In the genomic region with DNA sequence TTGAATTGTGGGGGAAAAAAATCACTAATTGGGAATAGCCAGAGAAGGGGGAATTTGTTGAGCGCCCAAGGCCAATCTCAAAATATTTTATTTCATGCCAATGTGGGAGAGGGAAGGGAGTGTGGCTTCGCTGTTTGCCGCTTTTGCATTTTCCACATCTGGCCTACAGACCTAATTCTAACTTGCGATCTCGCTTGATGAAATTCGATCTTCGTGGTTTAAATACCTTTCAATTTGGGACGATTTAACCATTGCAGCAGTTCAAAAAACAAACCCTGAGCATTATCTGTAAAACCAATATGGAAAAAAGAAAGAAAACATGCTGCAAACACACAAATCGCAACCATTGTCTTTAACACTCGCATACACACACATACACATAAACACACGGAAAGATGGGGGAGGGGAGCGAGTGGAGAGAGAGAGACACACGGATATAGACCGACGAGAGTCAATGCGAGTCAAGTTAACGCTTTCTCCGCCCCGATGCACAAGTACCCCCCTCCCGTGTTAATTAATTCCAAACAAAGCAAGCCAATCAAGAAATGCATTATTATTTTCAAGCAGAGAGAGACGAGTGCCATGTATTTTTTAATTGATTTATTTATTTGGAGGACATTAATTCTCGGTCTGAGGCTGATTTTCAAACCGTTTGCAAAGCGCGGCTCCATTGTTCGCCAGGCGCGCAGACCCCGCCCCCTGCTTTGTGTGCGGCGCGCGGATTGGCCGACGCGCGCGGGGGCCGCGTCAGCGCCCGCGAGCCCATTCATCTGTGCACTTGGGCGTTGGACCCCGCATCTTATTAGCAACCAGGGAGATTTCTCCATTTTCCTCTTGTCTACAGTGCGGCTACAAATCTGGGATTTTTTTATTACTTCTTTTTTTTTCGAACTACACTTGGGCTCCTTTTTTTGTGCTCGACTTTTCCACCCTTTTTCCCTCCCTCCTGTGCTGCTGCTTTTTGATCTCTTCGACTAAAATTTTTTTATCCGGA, we compare ENCODE assay signal across 8 cellular contexts. TPM values are rescaled to one million over a fixed set of nuclear protein-coding genes. Genes with fewer than 3 reads are reported as not detected.
DNase-seq lines count a peak whose midpoint lies in the region; ATAC-seq and TF ChIP-seq lines count a peak whose summit lies in the region.

A gene with protein sequence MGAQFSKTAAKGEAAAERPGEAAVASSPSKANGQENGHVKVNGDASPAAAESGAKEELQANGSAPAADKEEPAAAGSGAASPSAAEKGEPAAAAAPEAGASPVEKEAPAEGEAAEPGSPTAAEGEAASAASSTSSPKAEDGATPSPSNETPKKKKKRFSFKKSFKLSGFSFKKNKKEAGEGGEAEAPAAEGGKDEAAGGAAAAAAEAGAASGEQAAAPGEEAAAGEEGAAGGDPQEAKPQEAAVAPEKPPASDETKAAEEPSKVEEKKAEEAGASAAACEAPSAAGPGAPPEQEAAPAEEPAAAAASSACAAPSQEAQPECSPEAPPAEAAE (plus strand): TSS at position 775 of the 994 bp plus-strand sequence. CDS start 401 bp downstream, outside the sequence.

- H3K36me3 ChIP-seq in effector memory CD4-positive, alpha-beta T cell (ENCODE audit: control insufficient read depth, insufficient read depth, low read length) = no peaks in the 10 kb centered on the region
- peaks cover 0 to 5% of the 10 kb centered on the region in 2 donors for H3K36me3 ChIP-seq in left lung

- no peak for TF ChIP-seq CTCF in left lung (IDR thresholded peaks at IDR 0.05)

- no peak within 1 kb of the TSS for H3K27ac ChIP-seq in effector memory CD4-positive, alpha-beta T cell (ENCODE audit: insufficient read depth, low read length, poor library complexity, severe bottlenecking)
- peak within 1 kb of the TSS; percentile 97 to 98 for H3K27ac ChIP-seq in left lung

- H3K4me1 ChIP-seq in effector memory CD4-positive, alpha-beta T cell (ENCODE audit: control insufficient read depth, insufficient read depth, low read length, poor library complexity, severe bottlenecking) = peaks cover 34% of the 10 kb centered on the region
- H3K4me1 ChIP-seq in left lung = peaks cover 0 to 40% of the 10 kb centered on the region in 2 donors

- intact Hi-C loops in left lung (cut with DNase I) = no loop called here

- H3K9me3 ChIP-seq in effector memory CD4-positive, alpha-beta T cell (ENCODE audit: control insufficient read depth, low read length) = no peaks in the 10 kb centered on the region
- H3K9me3 ChIP-seq in left lung = no peaks in the 10 kb centered on the region

- peak; percentile 91 for DNase-seq in AG20443 (ENCODE audit: low spot score)
- peak; percentile 84 to 85 for DNase-seq in NCI-H1930 (lab: John Stamatoyannopoulos, UW)
- peak; percentile 62 for DNase-seq in T1000 (lab: John Stamatoyannopoulos, UW)
- DNase-seq in effector memory CD4-positive, alpha-beta T cell = no peak
- peak; percentile 82 to 91 for DNase-seq in left lung
- DNase-seq in stimulated activated naive CD8-positive, alpha-beta T cell treated with anti-CD3 and anti-CD28 coated beads, Interleukin-15, Interleukin-2, amounts not matched to agents 100 U/mL and 50 U/mL, for 24 hours = peak; percentile 64

- peaks cover 36% of the 10 kb centered on the region for H3K27me3 ChIP-seq in effector memory CD4-positive, alpha-beta T cell (replicated peaks; ENCODE audit: control insufficient read depth, insufficient read depth, low read length, poor library complexity, severe bottlenecking)
- peaks cover 0 to 49% of the 10 kb centered on the region in 2 donors for H3K27me3 ChIP-seq in left lung

- peak; percentile 30 for ATAC-seq in GM18519 (IDR thresholded peaks at IDR 0.05; ENCODE audit: low FRiP score, unreplicated experiment)
- ATAC-seq in HG02938 (IDR thresholded peaks at IDR 0.05; ENCODE audit: unreplicated experiment) = peak; percentile 31
- ATAC-seq in left lung = peak; percentile 74
- ATAC-seq in stimulated activated naive CD8-positive, alpha-beta T cell treated with anti-CD3 and anti-CD28 coated beads, Interleukin-15, Interleukin-2, amounts not matched to agents 100 U/mL and 50 U/mL, for 24 hours = no peak

- peak within 1 kb of the TSS; percentile 45 for H3K4me3 ChIP-seq in effector memory CD4-positive, alpha-beta T cell (ENCODE audit: insufficient read depth, low read depth, low read length, poor library complexity, severe bottlenecking)
- H3K4me3 ChIP-seq in left lung = peak within 1 kb of the TSS; percentile 73 to 82

RNA-seq across cellular contexts. Expression of the gene that starts here (rescaled TPM):
- 100 to 1,000 TPM; 102 to 118 TPM for total RNA-seq in left lung

Comparison
In these comparisons a context has a peak if more than half of its experiments do, and no peak if none do; other contexts are left out.
1. DNase-seq: peak in AG20443 (single experiment), NCI-H1930 (2 of 2), T1000 (single experiment), left lung (2 of 2) and stimulated activated naive CD8-positive, alpha-beta T cell treated with anti-CD3 and anti-CD28 coated beads, Interleukin-15, Interleukin-2, amounts not matched to agents 100 U/mL and 50 U/mL, for 24 hours (single experiment); none in effector memory CD4-positive, alpha-beta T cell (0 of 3).